Comparison of ENCODE assay signal across 21 cellular contexts in the genomic region with DNA sequence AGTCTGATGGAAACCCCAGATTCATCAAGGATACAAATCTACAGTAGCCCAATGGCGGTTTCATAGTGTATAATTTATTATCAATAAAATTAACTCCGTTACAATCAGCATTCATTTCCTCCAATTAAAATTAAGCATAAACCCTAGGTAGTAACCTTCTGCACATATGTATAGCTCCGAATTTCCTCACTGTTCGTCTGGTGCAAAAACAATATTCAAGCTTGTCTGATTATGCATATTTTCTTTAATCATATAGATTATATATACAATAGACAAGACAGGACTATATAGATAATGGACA. TPM values are rescaled to one million over a fixed set of nuclear protein-coding genes. Genes with fewer than 3 reads are reported as not detected.
A peak's percentile ranks its signal among the peaks of the same experiment; 100 is the strongest.
DNase-seq lines count a peak whose midpoint lies in the region; ATAC-seq, FAIRE-seq and TF ChIP-seq lines count a peak whose summit lies in the region.
"Had no signal": no experiment of that assay in that cellular context is flagged by ENCODE, and none has a peak within 500 bp of the region (broad histone marks: within the 10 kb centered on the region; RNA-seq: fewer than 3 reads in every experiment).

No MANE protein-coding gene starts in this region.

- peak; percentile 51 for DNase-seq in RKO (ENCODE audit: low spot score)
- DNase-seq in foreskin keratinocyte: peak; percentile 31 to 60
- no peak for DNase-seq in skeletal muscle cell (ENCODE audit: low read depth)
- DNase-seq in adrenal gland: no peak
- DNase-seq in DMS79 treated with DMSO at 0.1 percent for 48 hours (lab: John Stamatoyannopoulos, UW): no peak
- DNase-seq: activated CD4-positive, alpha-beta memory T cell treated with anti-CD3 and anti-CD28 coated beads, Interleukin-2, amount 10 ng/mL, durations not matched to agents 7 days and 5 days; AML-193; effector memory CD8-positive, alpha-beta T cell; NCI-H1092 treated with DMSO at 0.1 percent for 48 hours; NCI-H774; RPMI8226; stimulated activated CD4-positive, alpha-beta T cell treated with anti-CD3 and anti-CD28 coated beads, Interleukin-2, amount 100 ng/mL, for 48 hours had no signal

- TF ChIP-seq CTCF in foreskin keratinocyte (conservative IDR thresholded peaks at IDR 0.05): no peak
- no peak for TF ChIP-seq CTCF in adrenal gland (IDR thresholded peaks at IDR 0.05)

- FAIRE-seq in G401.6 (lab: Jason Lieb, UNC): peak; percentile 93
- FAIRE-seq: frontal cortex, GM18507, K562 had no signal

- H3K36me3 ChIP-seq in adrenal gland (replicated peaks in 1 of 2): no peaks in the 10 kb centered on the region
- H3K36me3 ChIP-seq: thoracic aorta had no signal

- WGBS in adrenal gland, 4 donors: 72 to 84% (median 83%) methylated on average over 4 of the region's 4 CpGs

- no peak for ATAC-seq in foreskin keratinocyte
- no peak for ATAC-seq in HG03039 (IDR thresholded peaks at IDR 0.05; ENCODE audit: unreplicated experiment)
- ATAC-seq in HG03354 (IDR thresholded peaks at IDR 0.05; ENCODE audit: poor library complexity, severe bottlenecking, unreplicated experiment): no peak
- ATAC-seq: effector memory CD8-positive, alpha-beta T cell; K562; left ventricle myocardium superior; naive thymus-derived CD8-positive, alpha-beta T cell had no signal

- no peaks in the 10 kb centered on the region for H3K9me3 ChIP-seq in adrenal gland (replicated peaks in 1 of 3)
- H3K9me3 ChIP-seq: thoracic aorta had no signal

- H3K27me3 ChIP-seq in foreskin keratinocyte: no peaks in the 10 kb centered on the region
- H3K27me3 ChIP-seq in adrenal gland: peaks cover 25% of the 10 kb centered on the region

- intact Hi-C loops in adrenal gland (cut with DNase I): loop anchor here (5.0 to 10.0 kb wide), 4 partner anchors 788 to 1278 kb away; no protein-coding TSS in a partner anchor

- H3K4me3 ChIP-seq in skeletal muscle cell (ENCODE audit: low read depth, low read length): peak overlapping the region; percentile 78
- H3K4me3 ChIP-seq in adrenal gland: no peak overlapping the region
- H3K4me3 ChIP-seq: K562, thoracic aorta had no signal

- H3K27ac ChIP-seq in foreskin keratinocyte (peak overlapping the region; percentile 59), adrenal gland (no peak overlapping the region)
- H3K27ac ChIP-seq: thoracic aorta had no signal

- H3K4me1 ChIP-seq in foreskin keratinocyte (peaks cover 11% of the 10 kb centered on the region), adrenal gland (replicated peaks in 1 of 2) (peaks cover 4 to 24% of the 10 kb centered on the region in 2 donors)

- no peak for TF ChIP-seq POLR2A in adrenal gland (IDR thresholded peaks at IDR 0.05)

RNA-seq across cellular contexts. Expression of a gene that starts 2.8 kb away (rescaled TPM):
- total RNA-seq in foreskin keratinocyte (47.3 and 59.7 TPM in 2 replicates), adrenal gland (10 to 100 TPM in 6 of 8 donors, 1 to 10 TPM in 2; 7.7 to 20.1 (median 12.6) TPM)
- polyA plus RNA-seq in foreskin keratinocyte (34.9 and 51.1 TPM in 2 replicates), adrenal gland (10 to 100 TPM in 1 of 3 donors, 1 to 10 TPM in 2; 2.7 to 26.7 (median 4.4) TPM)
- total RNA-seq: activated CD4-positive, alpha-beta memory T cell treated with anti-CD3 and anti-CD28 coated beads, Interleukin-2, amount 10 ng/mL, durations not matched to agents 7 days and 5 days; frontal cortex; K562; left ventricle myocardium superior; naive thymus-derived CD8-positive, alpha-beta T cell; thoracic aorta had no signal
- polyA plus RNA-seq: K562 had no signal

RNA-seq across cellular contexts. Expression of a gene that starts 6.0 kb away (rescaled TPM):
- 13.1 and 13.3 TPM in 2 replicates for total RNA-seq in foreskin keratinocyte
- 14.5 and 15.6 TPM in 2 replicates for polyA plus RNA-seq in foreskin keratinocyte
- total RNA-seq in adrenal gland: 10 to 100 TPM; 21.3 to 39.1 (median 24.9) TPM
- 10 to 100 TPM in 2 of 3 donors, 1 to 10 TPM in 1; 9.7 to 25.3 (median 12.4) TPM for polyA plus RNA-seq in adrenal gland
- total RNA-seq: activated CD4-positive, alpha-beta memory T cell treated with anti-CD3 and anti-CD28 coated beads, Interleukin-2, amount 10 ng/mL, durations not matched to agents 7 days and 5 days; frontal cortex; K562; left ventricle myocardium superior; naive thymus-derived CD8-positive, alpha-beta T cell had no signal
- polyA plus RNA-seq: K562; naive thymus-derived CD8-positive, alpha-beta T cell had no signal

RNA-seq across cellular contexts. Expression of a gene that starts 10.1 kb away (rescaled TPM):
- total RNA-seq in foreskin keratinocyte: 1.2 and 2.1 TPM in 2 replicates
- polyA plus RNA-seq in foreskin keratinocyte: 1.0 and 1.4 TPM in 2 replicates
- 10 to 100 TPM in 2 of 8 donors, 1 to 10 TPM in 6; 2.3 to 32.7 (median 4.8) TPM for total RNA-seq in adrenal gland
- 1 to 10 TPM; 1.0 to 3.7 (median 2.8) TPM for polyA plus RNA-seq in adrenal gland
- total RNA-seq: activated CD4-positive, alpha-beta memory T cell treated with anti-CD3 and anti-CD28 coated beads, Interleukin-2, amount 10 ng/mL, durations not matched to agents 7 days and 5 days; frontal cortex; naive thymus-derived CD8-positive, alpha-beta T cell had no signal
- polyA plus RNA-seq: naive thymus-derived CD8-positive, alpha-beta T cell had no signal

RNA-seq across cellular contexts. Expression of a gene that starts 11.6 kb away (rescaled TPM):
- total RNA-seq in foreskin keratinocyte (4.8 and 6.1 TPM in 2 replicates), adrenal gland (10 to 100 TPM in 6 of 8 donors, 1 to 10 TPM in 2; 7.8 to 14.7 (median 12.2) TPM)
- polyA plus RNA-seq in foreskin keratinocyte (3.3 and 3.7 TPM in 2 replicates), adrenal gland (10 to 100 TPM in 1 of 3 donors, 1 to 10 TPM in 2; 3.8 to 14.1 (median 4.2) TPM)
- total RNA-seq: activated CD4-positive, alpha-beta memory T cell treated with anti-CD3 and anti-CD28 coated beads, Interleukin-2, amount 10 ng/mL, durations not matched to agents 7 days and 5 days; frontal cortex; K562; left ventricle myocardium superior; naive thymus-derived CD8-positive, alpha-beta T cell had no signal
- polyA plus RNA-seq: K562 had no signal

RNA-seq across cellular contexts. Expression of a gene that starts 14.9 kb away (rescaled TPM):
- total RNA-seq in foreskin keratinocyte (2.6 and 3.4 TPM in 2 replicates), adrenal gland (10 to 100 TPM in 7 of 8 donors, 1 to 10 TPM in 1; 8.5 to 27.2 (median 16.8) TPM)
- polyA plus RNA-seq in foreskin keratinocyte (0.31 and 0.40 TPM in 2 replicates), adrenal gland (1 to 10 TPM; 1.3 to 5.6 (median 1.4) TPM)
- total RNA-seq: activated CD4-positive, alpha-beta memory T cell treated with anti-CD3 and anti-CD28 coated beads, Interleukin-2, amount 10 ng/mL, durations not matched to agents 7 days and 5 days; frontal cortex; K562; left ventricle myocardium superior; naive thymus-derived CD8-positive, alpha-beta T cell; thoracic aorta had no signal
- polyA plus RNA-seq: K562; naive thymus-derived CD8-positive, alpha-beta T cell had no signal

Comparison
In these comparisons a context has a peak if more than half of its experiments do, and no peak if none do; other contexts are left out.
1. DNase-seq: peak in RKO (single experiment) and foreskin keratinocyte (2 of 2); none in skeletal muscle cell (single experiment), adrenal gland (0 of 7) and DMS79 treated with DMSO at 0.1 percent for 48 hours (single experiment).